1 cellular context compared by ENCODE assay signal in genomic region chr6:142387997-142388815, GRCh38.
A peak's percentile ranks its signal among the peaks of the same experiment; 100 is the strongest.
TF ChIP-seq lines count a peak whose summit lies in the region.

No MANE protein-coding gene starts in this region.

TF ChIP-seq in HepG2, 621 proteins besides CTCF, POLR2A, EP300 and RAD21 (continued from another document and continues in another):
- TF ChIP-seq KIAA2018 (CRISPR knock-in tag; IDR thresholded peaks at IDR 0.05; ENCODE audit: borderline replicate concordance) (no peak), ARID5B (CRISPR knock-in tag; IDR thresholded peaks at IDR 0.05) (peak; percentile 64), SUZ12 (IDR thresholded peaks at IDR 0.05; ENCODE audit: low read depth, low read length) (no peak), RFXANK (CRISPR knock-in tag; IDR thresholded peaks at IDR 0.05) (no peak), ZNF678 (CRISPR knock-in tag; IDR thresholded peaks at IDR 0.05) (no peak), ZMAT3 (CRISPR knock-in tag; conservative IDR thresholded peaks at IDR 0.05) (no peak), HCFC1 (IDR thresholded peaks at IDR 0.05; ENCODE audit: low read depth, low read length) (no peak), ARID2 (CRISPR knock-in tag; IDR thresholded peaks at IDR 0.05; ENCODE audit: borderline replicate concordance) (no peak), DNMT1 (CRISPR knock-in tag; IDR thresholded peaks at IDR 0.05) (no peak), HDAC2 (CRISPR knock-in tag; IDR thresholded peaks at IDR 0.05) (0 out of 2 replicates have a peak, but pooled peaks have one; percentile 21), TAF1 (CRISPR knock-in tag; IDR thresholded peaks at IDR 0.05) (no peak), GATA4 (IDR thresholded peaks at IDR 0.05; ENCODE audit: borderline replicate concordance, low read depth) (no peak), IRF2 (CRISPR knock-in tag; IDR thresholded peaks at IDR 0.05) (0 out of 2 replicates have a peak, but pooled peaks have one; percentile 34), ZNF484 (CRISPR knock-in tag; IDR thresholded peaks at IDR 0.05; ENCODE audit: borderline replicate concordance, low read depth) (no peak), KLF11 (CRISPR knock-in tag; IDR thresholded peaks at IDR 0.05) (0 out of 2 replicates have a peak, but pooled peaks have one; percentile 43), ZNF619 (CRISPR knock-in tag; IDR thresholded peaks at IDR 0.05) (no peak), STAG1 (CRISPR knock-in tag; IDR thresholded peaks at IDR 0.05) (peak; percentile 86), SMC3 (IDR thresholded peaks at IDR 0.05; ENCODE audit: low read length) (peak; percentile 94), ZNF670 (CRISPR knock-in tag; IDR thresholded peaks at IDR 0.05; ENCODE audit: borderline replicate concordance) (no peak), ZNF280D (CRISPR knock-in tag; IDR thresholded peaks at IDR 0.05) (no peak), ZNF20 (CRISPR knock-in tag; IDR thresholded peaks at IDR 0.05) (no peak), ZBTB3 (CRISPR knock-in tag; IDR thresholded peaks at IDR 0.05; ENCODE audit: borderline replicate concordance, low read depth) (no peak), ZNF746 (CRISPR knock-in tag; IDR thresholded peaks at IDR 0.05) (no peak), KDM5B (CRISPR knock-in tag; IDR thresholded peaks at IDR 0.05; ENCODE audit: borderline replicate concordance) (no peak), SIX1 (CRISPR knock-in tag; IDR thresholded peaks at IDR 0.05; ENCODE audit: borderline replicate concordance) (0 out of 2 replicates have a peak, but pooled peaks have one; percentile 42), ZNF614 (CRISPR knock-in tag; IDR thresholded peaks at IDR 0.05; ENCODE audit: borderline replicate concordance) (0 out of 2 replicates have a peak, but pooled peaks have one; percentile 26), FLYWCH1 (CRISPR knock-in tag; IDR thresholded peaks at IDR 0.05) (no peak), TRIM22 (IDR thresholded peaks at IDR 0.05) (no peak), BHLHE40 (IDR thresholded peaks at IDR 0.05; ENCODE audit: low read length) (no peak), ZNF749 (CRISPR knock-in tag; IDR thresholded peaks at IDR 0.05; ENCODE audit: borderline replicate concordance) (no peak), KLF6 (CRISPR knock-in tag; IDR thresholded peaks at IDR 0.05) (no peak), DRAP1 (CRISPR knock-in tag; IDR thresholded peaks at IDR 0.05) (peak; percentile 35; the same call in 1 of the 2 replicates), NFKBIZ (CRISPR knock-in tag; IDR thresholded peaks at IDR 0.05) (no peak), SRSF1 (optimal IDR thresholded peaks at IDR 0.05; ENCODE audit: low read depth, low read length) (no peak), SAP130 (CRISPR knock-in tag; IDR thresholded peaks at IDR 0.05; ENCODE audit: low read depth) (peak; percentile 58), TOE1 (CRISPR knock-in tag; IDR thresholded peaks at IDR 0.05) (peak; percentile 83; the same call in 1 of the 2 replicates), ZNF264 (CRISPR knock-in tag; IDR thresholded peaks at IDR 0.05) (no peak), PBX2 (CRISPR knock-in tag; IDR thresholded peaks at IDR 0.05) (no peak), MXD4 (CRISPR knock-in tag; IDR thresholded peaks at IDR 0.05) (peak; percentile 66; the same call in 1 of the 2 replicates), KDM3A (CRISPR knock-in tag; IDR thresholded peaks at IDR 0.05; ENCODE audit: low read depth) (0 out of 2 replicates have a peak, but pooled peaks have one; percentile 50), HOMEZ (CRISPR knock-in tag; IDR thresholded peaks at IDR 0.05; ENCODE audit: low read depth) (peak; percentile 40; the same call in 1 of the 2 replicates), FOXA3 (CRISPR knock-in tag; IDR thresholded peaks at IDR 0.05) (peak; percentile 35; the same call in 1 of the 2 replicates), ZBTB42 (CRISPR knock-in tag; IDR thresholded peaks at IDR 0.05) (no peak), NFE2 (CRISPR knock-in tag; IDR thresholded peaks at IDR 0.05) (no peak), ZBTB21 (CRISPR knock-in tag; IDR thresholded peaks at IDR 0.05) (no peak), NR3C1 (CRISPR knock-in tag; IDR thresholded peaks at IDR 0.05) (no peak), THAP11 (CRISPR knock-in tag; IDR thresholded peaks at IDR 0.05) (peak; percentile 45; the same call in 1 of the 2 replicates)
